ENCODE assay signal across 25 cellular contexts in genomic region chr19:29215322-29215845, GRCh38. TPM values are rescaled to one million over a fixed set of nuclear protein-coding genes. Genes with fewer than 3 reads are reported as not detected.
DNase-seq lines count a peak whose midpoint lies in the region; ATAC-seq, FAIRE-seq and TF ChIP-seq lines count a peak whose summit lies in the region.
"Had no signal": no experiment of that assay in that cellular context is flagged by ENCODE, and none has a peak within 500 bp of the region (broad histone marks: within the 10 kb centered on the region; RNA-seq: fewer than 3 reads in every experiment).

No MANE protein-coding gene starts in this region.

- H3K4me3 ChIP-seq in HEK293 (ENCODE audit: low read depth, low read length): no peak overlapping the region
- H3K4me3 ChIP-seq in H1 (ENCODE audit: extremely low read depth in 1 of 4, insufficient read depth in 2 of 4, low read depth in 3 of 4, low read length in 4 of 4): no peak overlapping the region
- H3K4me3 ChIP-seq in trophoblast cell (ENCODE audit: low read depth, low read length): no peak overlapping the region
- H3K4me3 ChIP-seq: A549; BLaER1 treated with 17β-estradiol and CSF1 and Interleukin-3, amounts not matched to agents 10 nM and 100 nM; GM12878; HAP-1 had no signal

- no peak overlapping the region for H3K4me2 ChIP-seq in H1 (ENCODE audit: insufficient read depth in 1 of 2, low read depth in 2 of 2, low read length in 2 of 2)
- no peak overlapping the region for H3K4me2 ChIP-seq in trophoblast cell (ENCODE audit: low read length)
- H3K4me2 ChIP-seq: A549; BLaER1 treated with 17β-estradiol and CSF1 and Interleukin-3, amounts not matched to agents 10 nM and 100 nM had no signal

- H2BK120ac ChIP-seq in H1 (replicated peaks; ENCODE audit: low read depth, low read length) (no peak overlapping the region), trophoblast cell (ENCODE audit: insufficient read depth, low read length, poor library complexity) (no peak overlapping the region)

- POLR2A ChIA-PET in HEK293 (lab: Yijun Ruan, JAX): no interaction called here
- POLR2A ChIA-PET in H1 (lab: Charles Lee; ENCODE audit: partially characterized antibody): no interaction called here

- H3K14ac ChIP-seq in H1 (ENCODE audit: insufficient read length) (no peak overlapping the region), trophoblast cell (ENCODE audit: low read length) (peak overlapping the region; percentile 5)

- H2BK5ac ChIP-seq in H1 (ENCODE audit: low read depth, low read length) (no peak overlapping the region), trophoblast cell (ENCODE audit: low read depth, low read length, poor library complexity) (no peak overlapping the region)

- H3K4me1 ChIP-seq in HEK293 (ENCODE audit: control insufficient read depth, insufficient read depth, low read length) (peaks cover 8% of the 10 kb centered on the region), H1 (replicated peaks in 1 of 4; ENCODE audit: control insufficient read depth in 3 of 4, insufficient read depth in 4 of 4, low read length in 3 of 4) (peaks cover 0 to 13% (median 5%) of the 10 kb centered on the region in 4 experiments; a peak in 3 of 7 replicates), trophoblast cell (ENCODE audit: control insufficient read depth in 1 of 2, insufficient read depth in 2 of 2, low read length in 2 of 2) (peaks cover 3 to 8% of the 10 kb centered on the region in 2 experiments)

- H3K56ac ChIP-seq in H1 (replicated peaks; ENCODE audit: insufficient read length, low read depth, low read length): no peak overlapping the region

- H4K20me1 ChIP-seq in H1 (replicated peaks in 1 of 2; ENCODE audit: control insufficient read depth in 1 of 2, insufficient read depth in 2 of 2, low read length in 2 of 2): peaks cover 0 to 7% of the 10 kb centered on the region in 2 experiments

- H2AK5ac ChIP-seq in H1 (ENCODE audit: low read depth, low read length): 0 out of 2 replicates have a peak overlapping the region, but pooled peaks have one; percentile 39
- H2AK5ac ChIP-seq in trophoblast cell (ENCODE audit: low read length): no peak overlapping the region

- H3K27me3 Mint-ChIP-seq in T-helper 17 cell: peaks cover 27% of the 10 kb centered on the region

- TF ChIP-seq CTCF in HEK293 (tag by site-specific recombination; IDR thresholded peaks at IDR 0.05): no peak
- TF ChIP-seq CTCF in H1 (IDR thresholded peaks at IDR 0.05; ENCODE audit: control extremely low read depth in 1 of 3, insufficient read depth in 1 of 3, low read depth in 1 of 3, low read length in 3 of 3): no peak

- H3K18ac ChIP-seq in H1 (ENCODE audit: extremely low read depth, low read length): no peak overlapping the region
- no peak overlapping the region for H3K18ac ChIP-seq in trophoblast cell (ENCODE audit: low read length)

- no peak for TF ChIP-seq EP300 in H1 (IDR thresholded peaks at IDR 0.05; ENCODE audit: borderline replicate concordance in 1 of 2, low read depth in 2 of 2, low read length in 2 of 2)

- TF ChIP-seq POLR2A in H1 (IDR thresholded peaks at IDR 0.05; ENCODE audit: control extremely low read depth in 1 of 2, low read depth in 2 of 2, low read length in 2 of 2): no peak

- H3K4me1 Mint-ChIP-seq in T-helper 17 cell: peaks cover 18% of the 10 kb centered on the region

- H3K79me1 ChIP-seq in H1 (ENCODE audit: low read depth, low read length) (no peaks in the 10 kb centered on the region), trophoblast cell (ENCODE audit: low read length) (peaks cover 4% of the 10 kb centered on the region)

- no peak overlapping the region for H4K5ac ChIP-seq in H1 (ENCODE audit: insufficient read length, low read depth, low read length)

- H3K9ac ChIP-seq in H1 (replicated peaks in 1 of 4; ENCODE audit: extremely low read depth in 1 of 4, low read depth in 3 of 4, low read length in 3 of 4) (no peak overlapping the region), trophoblast cell (ENCODE audit: low read length) (no peak overlapping the region)
- H3K9ac ChIP-seq: BLaER1 treated with 17β-estradiol and CSF1 and Interleukin-3, amounts not matched to agents 10 nM and 100 nM had no signal

- H4K91ac ChIP-seq in H1 (replicated peaks; ENCODE audit: insufficient read length, low read length) (no peak overlapping the region), trophoblast cell (ENCODE audit: low read depth, low read length) (no peak overlapping the region)

- no peak for TF ChIP-seq RAD21 in H1 (IDR thresholded peaks at IDR 0.05 in 1 of 2, conservative IDR thresholded peaks at IDR 0.05 in 1 of 2; ENCODE audit: low read depth in 2 of 2, low read length in 2 of 2)

- H3K27ac Mint-ChIP-seq in T-helper 17 cell: no peak overlapping the region
- H3K27ac Mint-ChIP-seq: CD14-positive monocyte had no signal

- WGBS in H1 (ENCODE audit: extremely low coverage in 1 of 2, insufficient coverage in 1 of 2, insufficient read length in 1 of 2, insufficient replicate concordance in 2 of 2, low coverage in 1 of 2, low lambda C conversion rate in 2 of 2, missing lambda C conversion rate in 1 of 2), 2 experiments: 95% methylated on average over 7 of the region's 7 CpGs; no CpG with 5 or more reads in 1 of the 2 experiments
- WGBS in trophoblast cell (ENCODE audit: extremely low coverage, insufficient coverage, insufficient read length): no CpG with 5 or more reads among the region's 7 CpGs

- H3K27me3 ChIP-seq in H1 (replicated peaks in 1 of 4; ENCODE audit: control insufficient read depth in 3 of 4, extremely low read depth in 1 of 4, insufficient read depth in 3 of 4, low read length in 3 of 4) (no peaks in the 10 kb centered on the region), trophoblast cell (ENCODE audit: insufficient read depth, low read length) (no peaks in the 10 kb centered on the region)
- H3K27me3 ChIP-seq: BLaER1 treated with 17β-estradiol and CSF1 and Interleukin-3, amounts not matched to agents 10 nM and 100 nM had no signal

- H2BK12ac ChIP-seq in H1 (ENCODE audit: low read depth, low read length): 0 out of 2 replicates have a peak overlapping the region, but pooled peaks have one; percentile 39
- no peak overlapping the region for H2BK12ac ChIP-seq in trophoblast cell (ENCODE audit: low read length)

- H3K27ac ChIP-seq in HEK293 (ENCODE audit: extremely low read depth, low read depth, low read length) (no peak overlapping the region), H1 (ENCODE audit: low read depth, low read length) (no peak overlapping the region), trophoblast cell (ENCODE audit: low read depth, low read length) (no peak overlapping the region)
- H3K27ac ChIP-seq: A549; BLaER1 treated with 17β-estradiol and CSF1 and Interleukin-3, amounts not matched to agents 10 nM and 100 nM had no signal

- H3K4me3 Mint-ChIP-seq in T-helper 17 cell: no peak overlapping the region
- H3K4me3 Mint-ChIP-seq: CD14-positive monocyte, GM23338 had no signal

- no peak overlapping the region for H2BK20ac ChIP-seq in H1 (ENCODE audit: low read length)

- CTCF ChIA-PET in HEK293 (lab: Yijun Ruan, JAX) (interaction anchor here (0.6 to 1.6 kb wide), 2 partner anchors 94 to 582 kb away, joined by 3 to 4 read pairs; no protein-coding TSS in a partner anchor), H1 (lab: Charles Lee; ENCODE audit: partially characterized antibody) (interaction anchor here (0.8 to 1.3 kb wide), 5 partner anchors 32 to 313 kb away, joined by 3 to 4 read pairs (median 3); no protein-coding TSS in a partner anchor)

- peaks cover 16 to 24% of the 10 kb centered on the region in 2 experiments for H3K79me2 ChIP-seq in H1 (ENCODE audit: control insufficient read depth in 1 of 2, insufficient read depth in 2 of 2, low read length in 2 of 2)
- H3K79me2 ChIP-seq in trophoblast cell (ENCODE audit: control insufficient read depth, insufficient read depth, low read length, poor library complexity): peaks cover 13% of the 10 kb centered on the region

- H4K8ac ChIP-seq in H1 (ENCODE audit: extremely low read depth, insufficient read depth, low read length) (no peak overlapping the region), trophoblast cell (ENCODE audit: low read depth, low read length) (no peak overlapping the region)

- no peak for ATAC-seq in T-helper 17 cell
- ATAC-seq: A549, GM12878, GM23338 had no signal

- FAIRE-seq in H1 (lab: Jason Lieb, UNC): no peak
- FAIRE-seq: A549, D721Med, GM12878, GM19239, H54 had no signal

- H3K36me3 ChIP-seq in HEK293 (ENCODE audit: control insufficient read depth in 2 of 2, insufficient read depth in 1 of 2, low read length in 2 of 2) (peaks cover 8 to 12% of the 10 kb centered on the region in 2 experiments), H1 (ENCODE audit: control insufficient read depth in 2 of 4, insufficient read depth in 4 of 4, low read length in 3 of 4) (no peaks in the 10 kb centered on the region; a peak in 1 of 8 replicates), trophoblast cell (ENCODE audit: control insufficient read depth in 1 of 2, insufficient read depth in 2 of 2, low read length in 2 of 2) (no peaks in the 10 kb centered on the region)

- no peak overlapping the region for H2BK15ac ChIP-seq in H1 (ENCODE audit: low read length)

- no peak for DNase-seq in H1 (ENCODE audit: low read depth in 1 of 2, low spot score in 2 of 2)
- peak; percentile 33 for DNase-seq in islet precursor cell
- DNase-seq in trophoblast cell: no peak
- no peak for DNase-seq in NCI-H128 (lab: John Stamatoyannopoulos, UW; ENCODE audit: unreplicated experiment)
- no peak for DNase-seq in T-helper 17 cell
- no peak for DNase-seq in GM03348 (ENCODE audit: low spot score)
- DNase-seq: 8988T; ACHN; AML-193; BE2C; CD4-positive, alpha-beta T cell; CD8-positive, alpha-beta memory T cell; DMS 273 treated with DMSO at 0.1 percent for 48 hours; DMS79; GF-D8 had no signal

- peaks cover 4% of the 10 kb centered on the region for H3K23me2 ChIP-seq in H1 (ENCODE audit: low read depth, low read length)

- H3K36me3 Mint-ChIP-seq in T-helper 17 cell (ENCODE audit: low read depth): peaks cover 4% of the 10 kb centered on the region

- H4K12ac ChIP-seq in trophoblast cell (ENCODE audit: low read depth, low read length): no peak overlapping the region

- no peak overlapping the region for H2AFZ ChIP-seq in H1 (ENCODE audit: low read length)
- no peak overlapping the region for H2AFZ ChIP-seq in trophoblast cell (ENCODE audit: insufficient read depth, low read length, poor library complexity)

- H3K4ac ChIP-seq in H1 (replicated peaks; ENCODE audit: insufficient read length, low read depth, low read length) (no peak overlapping the region), trophoblast cell (ENCODE audit: low read depth, low read length) (no peak overlapping the region)

- H3K9me3 ChIP-seq in HEK293 (ENCODE audit: control insufficient read depth, insufficient read depth, low read depth, low read length) (no peaks in the 10 kb centered on the region; the same call in 1 of the 2 replicates), H1 (ENCODE audit: insufficient read depth in 2 of 2, low read depth in 1 of 2, low read length in 1 of 2) (no peaks in the 10 kb centered on the region), trophoblast cell (ENCODE audit: insufficient read depth, low read depth, low read length) (no peaks in the 10 kb centered on the region), T-helper 17 cell (ENCODE audit: control insufficient read depth, low read length, poor library complexity, severe bottlenecking) (no peaks in the 10 kb centered on the region)
- H3K9me3 ChIP-seq: A549, BE2C, HAP-1 had no signal

- no peak overlapping the region for H3K23ac ChIP-seq in H1 (ENCODE audit: insufficient read length)
- no peak overlapping the region for H3K23ac ChIP-seq in trophoblast cell (ENCODE audit: low read length)

RNA-seq across cellular contexts. Expression of gene UQCRFS1, which starts 2.4 kb away (rescaled TPM):
- 50.9 and 52.4 TPM in 2 replicates for total RNA-seq in H1 (2021; fragmentation: NEBNext Ultra II Directional; extraction: Animal tissue kit (Norgen Biotek cat#: 25700))
- 53.8 and 59.1 TPM in 2 replicates for polyA plus RNA-seq in H1 (2011; rRNA removed)
- polyA plus RNA-seq in H1 (2011; cell fraction: cytosol; rRNA removed): 58.2 TPM
- polyA plus RNA-seq in H1 (2011; cell fraction: nucleus; rRNA removed): 38.1 TPM
- 46.6 to 58.9 TPM (median 50.9 TPM) in 4 replicates for polyA plus RNA-seq in H1 (2012, experiment 1 of 2)
- 31.9 TPM for polyA plus RNA-seq in H1 (2012, experiment 2 of 2)
- 34.2 TPM for polyA plus RNA-seq in H1 (2013, experiment 1 of 2)
- 35.0 TPM for polyA plus RNA-seq in H1 (2013, experiment 2 of 2)
- 54.2 and 58.8 TPM in 2 replicates for polyA minus RNA-seq in H1 (2011; rRNA and poly(A)+ RNA removed)
- 23.2 TPM for polyA minus RNA-seq in H1 (2011; cell fraction: cytosol; rRNA and poly(A)+ RNA removed)
- 28.5 TPM for polyA minus RNA-seq in H1 (2011; cell fraction: nucleus; rRNA and poly(A)+ RNA removed)
- 33.0 and 34.2 TPM in 2 replicates for polyA plus RNA-seq in trophoblast cell (2013)
- 10 to 100 TPM; 22.7 to 25.6 TPM for total RNA-seq in T-helper 17 cell
